Comparison of ENCODE assay signal across 8 cellular contexts in genomic region chr7:90153943-90154761, GRCh38. TPM values are rescaled to one million over a fixed set of nuclear protein-coding genes. Genes with fewer than 3 reads are reported as not detected.
DNase-seq lines count a peak whose midpoint lies in the region; ATAC-seq and TF ChIP-seq lines count a peak whose summit lies in the region.
"Not testable (repeated sequence)": the region's sequence is repeated elsewhere in the genome, so short reads cannot be mapped to it uniquely, and the experiment has no call there.

STEAP1 (plus strand) TSS chr7:90154469; CDS start chr7:90159789, 5,320 bp downstream.

- H3K9me3 ChIP-seq in CD4-positive, alpha-beta memory T cell (ENCODE audit: control insufficient read depth in 1 of 2, low read length in 2 of 2); lower lobe of right lung: not testable (repeated sequence)

- H3K9me3 Mint-ChIP-seq in CD4-positive, alpha-beta memory T cell = not testable (repeated sequence)

- not testable (repeated sequence) for H3K4me3 ChIP-seq in CD4-positive, alpha-beta memory T cell (ENCODE audit: low read length in 2 of 2)
- H3K4me3 ChIP-seq in lower lobe of right lung = peak within 1 kb of the TSS; percentile 59

- POLR2A ChIA-PET in CD4-positive, alpha-beta memory T cell (lab: Charles Lee; ENCODE audit: partially characterized antibody) = interaction anchor here (1.0 kb wide), 1 partner anchor 274 kb away, joined by 4 read pairs; no protein-coding TSS in a partner anchor

- ATAC-seq in GM19452 (IDR thresholded peaks at IDR 0.05; ENCODE audit: unreplicated experiment) = peak; percentile 97
- peak; percentile 94 for ATAC-seq in HG03558 (IDR thresholded peaks at IDR 0.05; ENCODE audit: extremely low read depth, unreplicated experiment)
- peak; percentile 99 for ATAC-seq in lower lobe of right lung

- not testable (repeated sequence) for H3K4me1 Mint-ChIP-seq in CD4-positive, alpha-beta memory T cell

- H3K27me3 Mint-ChIP-seq in CD4-positive, alpha-beta memory T cell = peaks cover 5 to 21% of the 10 kb centered on the region in 2 donors

- not testable (repeated sequence) for H3K27ac ChIP-seq in CD4-positive, alpha-beta memory T cell (ENCODE audit: low read depth, low read length)
- peak within 1 kb of the TSS; percentile 58 for H3K27ac ChIP-seq in lower lobe of right lung

- intact Hi-C loops in CD4-positive, alpha-beta memory T cell (cut with micrococcal nuclease) = loop anchor here (1.0 to 10.0 kb wide), 3 partner anchors 108 to 273 kb away; no protein-coding TSS in a partner anchor
- intact Hi-C loops in lower lobe of right lung (cut with DNase I) = loop anchor here (10.0 kb wide), 1 partner anchor 271 kb away; no protein-coding TSS in a partner anchor

- H3K4me1 ChIP-seq in CD4-positive, alpha-beta memory T cell (ENCODE audit: insufficient read depth, low read length); lower lobe of right lung: not testable (repeated sequence)

- peak; percentile 92 for TF ChIP-seq CTCF in lower lobe of right lung (IDR thresholded peaks at IDR 0.05)

- H3K36me3 Mint-ChIP-seq in CD4-positive, alpha-beta memory T cell = not testable (repeated sequence)

- not testable (repeated sequence) for H3K36me3 ChIP-seq in CD4-positive, alpha-beta memory T cell (ENCODE audit: insufficient read depth, low read length); lower lobe of right lung

- H3K4me3 Mint-ChIP-seq in CD4-positive, alpha-beta memory T cell = peak within 1 kb of the TSS; percentile 40 to 84 (median 67)

- H3K27me3 ChIP-seq in CD4-positive, alpha-beta memory T cell (ENCODE audit: insufficient read depth, low read length); lower lobe of right lung (ENCODE audit: low read depth): not testable (repeated sequence)

- CTCF ChIA-PET in CD4-positive, alpha-beta memory T cell (lab: Charles Lee; ENCODE audit: partially characterized antibody) = interaction anchor here (0.8 to 3.5 kb wide), 18 partner anchors 11 to 301 kb away, joined by 3 to 122 read pairs (median 4); partner anchors contain the start of gene GTPBP10

- DNase-seq in CD4-positive, alpha-beta memory T cell = peak; percentile 72 to 83 (median 80)
- peak; percentile 86 for DNase-seq in NCI-H82 (lab: John Stamatoyannopoulos, UW)
- DNase-seq in activated CD8-positive, alpha-beta memory T cell treated with anti-CD3 and anti-CD28 coated beads for 1 hour (ENCODE audit: extremely low read depth in 1 of 2, low read depth in 1 of 2) = peak; percentile 59 to 76
- peak; percentile 76 for DNase-seq in effector CD4-positive, alpha-beta T cell
- DNase-seq in lower lobe of right lung = peak; percentile 92
- peak; percentile 88 for DNase-seq in stimulated activated CD4-positive, alpha-beta T cell treated with anti-CD3 and anti-CD28 coated beads, Interleukin-4, amount 100 ng/mL, for 24 hours

- H3K27ac Mint-ChIP-seq in CD4-positive, alpha-beta memory T cell = peak within 1 kb of the TSS in 1 of 7 donors; percentile 61

RNA-seq across cellular contexts. Expression of gene STEAP1, which starts in this region (rescaled TPM):
- total RNA-seq in CD4-positive, alpha-beta memory T cell = not detected
- not detected for polyA plus RNA-seq in CD4-positive, alpha-beta memory T cell
- total RNA-seq in lower lobe of right lung = 8.2 TPM

Comparison
In these comparisons a context has a peak if more than half of its experiments do, and no peak if none do; other contexts are left out.
1. Peak in DNase-seq in CD4-positive, alpha-beta memory T cell; RNA of the gene not detected or under 1 TPM.